In the genomic region with DNA sequence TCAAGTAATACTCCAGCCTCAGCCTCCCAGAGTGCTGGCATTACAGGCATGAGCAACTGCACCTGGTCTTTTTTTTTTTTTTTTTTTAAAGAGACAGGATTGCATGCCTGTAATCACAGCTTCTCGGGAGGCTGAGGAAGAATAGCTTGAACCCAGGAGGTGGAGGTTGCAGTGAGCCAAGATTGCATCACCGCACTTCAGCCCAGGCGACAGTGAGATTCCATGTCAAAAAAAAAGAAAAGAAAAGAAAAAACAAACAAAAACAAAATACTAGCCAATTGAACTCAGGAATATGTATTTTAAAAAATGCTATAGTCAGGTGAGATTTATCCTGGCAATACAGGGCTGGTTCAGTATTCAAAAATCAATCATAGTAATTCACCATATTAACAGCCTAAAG, we compare ENCODE assay signal across 24 cellular contexts.
"Had no signal": no experiment of that assay in that cellular context is flagged by ENCODE, and none has a peak within 500 bp of the region (broad histone marks: within the 10 kb centered on the region; RNA-seq: fewer than 3 reads in every experiment).

No MANE protein-coding gene starts in this region.

- H3K4me3 ChIP-seq: SJSA1, SK-N-MC had no signal

- FAIRE-seq: HTR-8/SVneo, RCC 7860 had no signal

- H3K9ac ChIP-seq: KMS-11 had no signal

- H3K27ac ChIP-seq: HL-60, KMS-11, SJSA1, SK-N-MC had no signal

- H3K9me3 ChIP-seq: SJSA1 had no signal

- H3K4me2 ChIP-seq: KMS-11 had no signal

- H3K27me3 ChIP-seq: SJSA1 had no signal

- DNase-seq: Kasumi-1, MM.1S, NCI-H1092 treated with DMSO at 0.1 percent for 48 hours, NCI-H1417, NCI-H1436 treated with DMSO at 0.1 percent for 48 hours, NCI-H1694, NCI-H187 treated with DMSO at 0.1 percent for 48 hours, NCI-H2029 treated with DMSO at 0.1 percent for 48 hours, NCI-H2171, NCI-H226, NCI-H446, NCI-H510A, NCI-H524 treated with DMSO at 0.1 percent for 48 hours, NCI-H69, NCI-H774, Right ventricle myocardium superior, RPMI8226, SIG-M5 had no signal
